ENCODE assay signal across 31 cellular contexts in the genomic region with DNA sequence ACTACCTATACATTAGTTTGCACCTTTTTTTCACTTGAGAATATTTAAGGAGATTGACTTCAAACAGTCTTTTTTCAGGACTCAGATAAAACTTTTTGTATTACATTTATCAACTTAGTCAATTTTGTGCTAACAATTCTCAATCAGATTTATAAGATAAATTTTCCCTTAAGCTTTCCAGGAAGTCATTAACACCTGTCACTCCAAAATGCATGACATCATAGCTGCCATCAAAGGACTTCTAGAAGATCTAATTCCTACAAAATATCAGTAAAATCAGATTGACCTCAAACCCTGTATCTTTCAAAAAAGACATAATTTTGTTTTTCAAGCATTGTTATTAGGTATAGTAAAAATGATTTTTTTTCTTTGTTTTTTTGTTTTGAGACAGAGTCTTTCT. TPM values are rescaled to one million over a fixed set of nuclear protein-coding genes. Genes with fewer than 3 reads are reported as not detected.
"Had no signal": no experiment of that assay in that cellular context is flagged by ENCODE, and none has a peak within 500 bp of the region (broad histone marks: within the 10 kb centered on the region; RNA-seq: fewer than 3 reads in every experiment).

No MANE protein-coding gene starts in this region.

- H3K27me3 ChIP-seq: left lung, pancreas, sigmoid colon, tibial nerve, uterus had no signal

- DNase-seq: hypothalamus; immature natural killer cell; kidney; left colon; left lung; lower lobe of right lung; mesendoderm; midbrain; mucosa of descending colon; naive thymus-derived CD4-positive, alpha-beta T cell; pancreas; posterior cingulate gyrus; retina; right cardiac atrium; sigmoid colon; small intestine; spleen; stimulated activated CD4-positive, alpha-beta T cell treated with anti-CD3 and anti-CD28 coated beads, Interleukin-4, amount 100 ng/mL, for 24 hours; stimulated activated naive CD4-positive, alpha-beta T cell; uterus had no signal

- H3K27ac ChIP-seq: left lung, lower lobe of right lung, pancreas, prostate gland, sigmoid colon, spleen, tibial nerve, uterus had no signal

- H3K9me3 ChIP-seq: left lung, lower lobe of right lung, mucosa of descending colon, pancreas, prostate gland, sigmoid colon, spleen, tibial nerve, uterus had no signal

- H3K36me3 ChIP-seq: left lung, lower lobe of right lung, pancreas, prostate gland, sigmoid colon, spleen, tibial nerve, uterus had no signal

- H3K4me1 ChIP-seq: left lung, lower lobe of right lung, pancreas, prostate gland, sigmoid colon, tibial nerve, uterus had no signal

- ATAC-seq: left colon; left lung; lower lobe of right lung; mucosa of descending colon; naive thymus-derived CD4-positive, alpha-beta T cell; natural killer cell treated with Interleukin-12 subunit alpha and Interleukin-12 subunit beta and Interleukin-15 and Interleukin-18, amount 100 ng/mL, for 72 hours; pancreas; right cardiac atrium; stimulated activated effector memory CD8-positive, alpha-beta T cell treated with anti-CD3 and anti-CD28 coated beads, Interleukin-12 subunit alpha, Interleukin-12 subunit beta, amount 100 ng/mL, for 72 hours had no signal

- H3K4me3 ChIP-seq: left lung, lower lobe of right lung, mucosa of descending colon, pancreas, prostate gland, sigmoid colon, spleen, tibial nerve, uterus had no signal

RNA-seq across cellular contexts. Expression of a gene that starts 9.9 kb away (rescaled TPM):
- total RNA-seq: kidney; left colon; left lung; liver; lower lobe of right lung; mammary epithelial cell; mucosa of descending colon; myocyte; naive thymus-derived CD4-positive, alpha-beta T cell; natural killer cell treated with Interleukin-12 subunit alpha and Interleukin-12 subunit beta and Interleukin-15 and Interleukin-18, amount 100 ng/mL, for 72 hours; pancreas; right cardiac atrium; sigmoid colon; spleen; subcutaneous adipose tissue; temporal lobe; tibial nerve; ureter had no signal
- polyA plus RNA-seq: immature natural killer cell; liver; mammary epithelial cell; naive thymus-derived CD4-positive, alpha-beta T cell; neural cell; pancreas; right cardiac atrium; sigmoid colon; small intestine; spleen had no signal
